11 cellular contexts compared by ENCODE assay signal in the genomic region with DNA sequence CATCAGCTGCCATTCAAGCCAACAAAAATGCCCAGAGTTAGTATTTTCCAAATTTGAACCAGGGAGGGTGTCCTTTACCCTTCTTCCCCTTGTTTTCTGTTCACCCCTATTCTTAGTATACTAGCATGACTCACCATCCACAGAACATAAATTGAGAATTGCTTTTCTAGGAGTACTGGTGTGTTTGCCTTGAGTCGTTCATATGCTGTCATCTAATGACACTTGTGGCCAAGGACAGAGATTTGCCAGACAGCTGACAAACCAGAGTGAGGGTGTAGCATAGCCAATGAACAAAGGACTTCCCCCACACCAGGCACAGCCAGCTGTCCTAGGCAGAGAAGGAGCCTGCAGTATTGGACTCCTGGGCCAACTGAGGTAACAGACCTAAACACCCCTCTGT.
DNase-seq lines count a peak whose midpoint lies in the region; ATAC-seq, FAIRE-seq and TF ChIP-seq lines count a peak whose summit lies in the region.
"Had no signal": no experiment of that assay in that cellular context is flagged by ENCODE, and none has a peak within 500 bp of the region (broad histone marks: within the 10 kb centered on the region; RNA-seq: fewer than 3 reads in every experiment).

No MANE protein-coding gene starts in this region.

- TF ChIP-seq CTCF in MM.1S (IDR thresholded peaks at IDR 0.05; ENCODE audit: low read length) (no peak), nephron progenitor cell (IDR thresholded peaks at IDR 0.05) (no peak), HepG2 (CRISPR knock-in tag; IDR thresholded peaks at IDR 0.05) (no peak), ovary (IDR thresholded peaks at IDR 0.05) (no peak)

- CTCF ChIA-PET in HepG2 (lab: Yijun Ruan, JAX; ENCODE audit: low intra/inter-chr PET ratio, low total read pairs): no interaction called here
- CTCF ChIA-PET in activated naive CD4-positive, alpha-beta T cell treated with anti-CD3 and anti-CD28 coated beads, Interleukin-2, amount 10 ng/mL, durations not matched to agents 7 days and 5 days (lab: Charles Lee): no interaction called here

- no peak overlapping the region for H3K4me3 Mint-ChIP-seq in nephron progenitor cell
- H3K4me3 Mint-ChIP-seq in activated naive CD4-positive, alpha-beta T cell treated with anti-CD3 and anti-CD28 coated beads, Interleukin-2, amount 10 ng/mL, durations not matched to agents 7 days and 5 days: no peak overlapping the region
- H3K4me3 Mint-ChIP-seq: activated CD8-positive, alpha-beta memory T cell treated with anti-CD3 and anti-CD28 coated beads, Interleukin-2, amount 10 ng/mL, durations not matched to agents 7 days and 5 days; CD4-positive, alpha-beta memory T cell had no signal

- no peak for ATAC-seq in HepG2
- ATAC-seq: activated CD8-positive, alpha-beta memory T cell treated with anti-CD3 and anti-CD28 coated beads, Interleukin-2, amount 10 ng/mL, durations not matched to agents 7 days and 5 days had no signal

- H3K4me3 ChIP-seq in MM.1S (ENCODE audit: low read length) (no peak overlapping the region), HepG2 (replicated peaks in 1 of 3; ENCODE audit: insufficient read depth in 1 of 3, low read depth in 2 of 3, low read length in 3 of 3) (no peak overlapping the region), ovary (no peak overlapping the region)

- peaks cover 41% of the 10 kb centered on the region for H3K4me1 ChIP-seq in MM.1S (ENCODE audit: low read length)
- H3K4me1 ChIP-seq in HepG2 (ENCODE audit: insufficient read depth, low read length): no peaks in the 10 kb centered on the region
- H3K4me1 ChIP-seq in ovary (ENCODE audit: insufficient read depth): peaks cover 13% of the 10 kb centered on the region

- H3K9ac ChIP-seq in MM.1S (ENCODE audit: low read length) (no peak overlapping the region), HepG2 (ENCODE audit: insufficient read depth, low read depth, low read length) (no peak overlapping the region)

- peak overlapping the region; percentile 2 for H3K27ac Mint-ChIP-seq in nephron progenitor cell
- H3K27ac Mint-ChIP-seq in activated naive CD4-positive, alpha-beta T cell treated with anti-CD3 and anti-CD28 coated beads, Interleukin-2, amount 10 ng/mL, durations not matched to agents 7 days and 5 days: no peak overlapping the region
- H3K27ac Mint-ChIP-seq: activated CD8-positive, alpha-beta memory T cell treated with anti-CD3 and anti-CD28 coated beads, Interleukin-2, amount 10 ng/mL, durations not matched to agents 7 days and 5 days; CD4-positive, alpha-beta memory T cell had no signal

- H3K4me2 ChIP-seq in MM.1S (ENCODE audit: low read depth, low read length): peak overlapping the region; percentile 15; the same call in 1 of the 2 replicates
- H3K4me2 ChIP-seq in HepG2 (ENCODE audit: low read depth, low read length): no peak overlapping the region

- H4K20me1 ChIP-seq in MM.1S (ENCODE audit: insufficient read depth, low read length) (no peaks in the 10 kb centered on the region), HepG2 (ENCODE audit: insufficient read depth, low read length) (no peaks in the 10 kb centered on the region)

- H3K27ac ChIP-seq in MM.1S (ENCODE audit: low read length) (peak overlapping the region; percentile 56; the same call in 1 of the 2 replicates), HepG2 (ENCODE audit: extremely low read length, insufficient read depth, low read length) (no peak overlapping the region), ovary (peak overlapping the region in 1 of 2 donors; percentile 46)

- no peaks in the 10 kb centered on the region for H3K27me3 ChIP-seq in MM.1S (replicated peaks; ENCODE audit: insufficient read depth, low read length)
- no peaks in the 10 kb centered on the region for H3K27me3 ChIP-seq in HepG2 (ENCODE audit: control insufficient read depth in 1 of 2, insufficient read depth in 2 of 2, low read length in 2 of 2)
- H3K27me3 ChIP-seq in ovary: no peaks in the 10 kb centered on the region

- intact Hi-C loops in posterior cingulate gyrus (cut with DNase I): no loop called here
- intact Hi-C loops in HepG2 (cut with micrococcal nuclease; ENCODE audit: unreplicated experiment): no loop called here
- intact Hi-C loops in ovary (cut with DNase I): no loop called here

- in situ Hi-C loops in HepG2 (cut with HindIII; ENCODE audit: extremely low pct_ligation_motif_present, low pct_unique_long_range_greater_than_20kb): no loop called here

- peaks cover 3% of the 10 kb centered on the region for H3K9me3 Mint-ChIP-seq in nephron progenitor cell
- H3K9me3 Mint-ChIP-seq in activated naive CD4-positive, alpha-beta T cell treated with anti-CD3 and anti-CD28 coated beads, Interleukin-2, amount 10 ng/mL, durations not matched to agents 7 days and 5 days: no peaks in the 10 kb centered on the region

- no peak for TF ChIP-seq RAD21 in HepG2 (CRISPR knock-in tag; IDR thresholded peaks at IDR 0.05)

- H2AFZ ChIP-seq in MM.1S (ENCODE audit: low read length) (no peak overlapping the region), HepG2 (ENCODE audit: low read length) (no peak overlapping the region)

- TF ChIP-seq POLR2A in HepG2 (IDR thresholded peaks at IDR 0.05; ENCODE audit: insufficient read depth in 1 of 2, low read depth in 2 of 2, low read length in 2 of 2): no peak
- TF ChIP-seq POLR2A in ovary (IDR thresholded peaks at IDR 0.05): no peak

- no peak for FAIRE-seq in HepG2 (lab: Jason Lieb, UNC)

- H3K4me1 Mint-ChIP-seq in nephron progenitor cell: peaks cover 13% of the 10 kb centered on the region
- no peaks in the 10 kb centered on the region for H3K4me1 Mint-ChIP-seq in activated naive CD4-positive, alpha-beta T cell treated with anti-CD3 and anti-CD28 coated beads, Interleukin-2, amount 10 ng/mL, durations not matched to agents 7 days and 5 days
- H3K4me1 Mint-ChIP-seq: CD4-positive, alpha-beta memory T cell had no signal

- no peaks in the 10 kb centered on the region for H3K27me3 Mint-ChIP-seq in nephron progenitor cell (ENCODE audit: low read depth, poor library complexity)
- H3K27me3 Mint-ChIP-seq in activated naive CD4-positive, alpha-beta T cell treated with anti-CD3 and anti-CD28 coated beads, Interleukin-2, amount 10 ng/mL, durations not matched to agents 7 days and 5 days: peaks cover 3% of the 10 kb centered on the region

- WGBS in HepG2 (ENCODE audit: low lambda C conversion rate): 0% methylated on average over 1 of the region's 1 CpG
- 0 to 19% (median 4%) methylated on average over 1 of the region's 1 CpG for WGBS in ovary, 3 donors

- H3K79me2 ChIP-seq in MM.1S (ENCODE audit: low read length) (no peaks in the 10 kb centered on the region), HepG2 (ENCODE audit: insufficient read depth, low read length) (no peaks in the 10 kb centered on the region)

- H3K36me3 ChIP-seq in MM.1S (replicated peaks; ENCODE audit: insufficient read depth, low read length) (no peaks in the 10 kb centered on the region), HepG2 (replicated peaks in 1 of 2; ENCODE audit: control insufficient read depth in 1 of 2, insufficient read depth in 2 of 2, low read length in 2 of 2) (no peaks in the 10 kb centered on the region), ovary (no peaks in the 10 kb centered on the region)

- POLR2A ChIA-PET in HepG2 (lab: Yijun Ruan, JAX): no interaction called here

- no TSS peak for BruUV-seq in HepG2 (replicated peaks; lab: Mats Ljungman, UMichigan)

- no peaks in the 10 kb centered on the region for H3K9me2 ChIP-seq in MM.1S (replicated peaks; ENCODE audit: insufficient read depth, low read length)

- H3K9me3 ChIP-seq in MM.1S (replicated peaks; ENCODE audit: insufficient read depth, low read length) (no peaks in the 10 kb centered on the region), HepG2 (ENCODE audit: low read length) (no peaks in the 10 kb centered on the region), ovary (no peaks in the 10 kb centered on the region)

- DNase-seq in D341Med (ENCODE audit: low spot score) (peak; percentile 26), MM.1S (peak; percentile 72), dermis blood vessel endothelial cell (peak; percentile 62), nephron progenitor cell (no peak), posterior cingulate gyrus (no peak), HepG2 (ENCODE audit: low spot score) (no peak), ovary (no peak)
- DNase-seq in activated naive CD4-positive, alpha-beta T cell treated with anti-CD3 and anti-CD28 coated beads, Interleukin-2, amount 10 ng/mL, durations not matched to agents 7 days and 5 days: no peak
- DNase-seq: activated CD8-positive, alpha-beta memory T cell treated with anti-CD3 and anti-CD28 coated beads, Interleukin-2, amount 10 ng/mL, durations not matched to agents 7 days and 5 days; CD4-positive, alpha-beta memory T cell; stimulated activated CD4-positive, alpha-beta T cell treated with anti-CD3 and anti-CD28 coated beads, Interleukin-4, amount 100 ng/mL, for 1 hour had no signal

- peaks cover 27% of the 10 kb centered on the region for H3F3A ChIP-seq in MM.1S (ENCODE audit: insufficient read depth, low read length)

- H3K36me3 Mint-ChIP-seq in nephron progenitor cell (ENCODE audit: low read depth): no peaks in the 10 kb centered on the region
- H3K36me3 Mint-ChIP-seq in activated naive CD4-positive, alpha-beta T cell treated with anti-CD3 and anti-CD28 coated beads, Interleukin-2, amount 10 ng/mL, durations not matched to agents 7 days and 5 days: no peaks in the 10 kb centered on the region
- H3K36me3 Mint-ChIP-seq: activated CD8-positive, alpha-beta memory T cell treated with anti-CD3 and anti-CD28 coated beads, Interleukin-2, amount 10 ng/mL, durations not matched to agents 7 days and 5 days; CD4-positive, alpha-beta memory T cell had no signal

- no peak for TF ChIP-seq EP300 in HepG2 (IDR thresholded peaks at IDR 0.05; ENCODE audit: low read depth in 2 of 2, low read length in 2 of 2)
- no peak for TF ChIP-seq EP300 in HepG2 (CRISPR knock-in tag; IDR thresholded peaks at IDR 0.05; ENCODE audit: borderline replicate concordance)
- no peak for TF ChIP-seq EP300 in ovary (IDR thresholded peaks at IDR 0.05)

TF ChIP-seq in HepG2, 621 proteins besides CTCF, POLR2A, EP300 and RAD21:
- TF ChIP-seq ZNF331 (CRISPR knock-in tag; IDR thresholded peaks at IDR 0.05): no peak
- TF ChIP-seq ERF (CRISPR knock-in tag; IDR thresholded peaks at IDR 0.05): no peak
- TF ChIP-seq ZNF841 (CRISPR knock-in tag; IDR thresholded peaks at IDR 0.05; ENCODE audit: borderline replicate concordance): no peak

Comparison
In these comparisons a context has a peak if more than half of its experiments do, and no peak if none do; other contexts are left out.
1. DNase-seq: peak in D341Med (single experiment), MM.1S (single experiment) and dermis blood vessel endothelial cell (single experiment); none in nephron progenitor cell (single experiment), posterior cingulate gyrus (0 of 10), HepG2 (single experiment), activated naive CD4-positive, alpha-beta T cell treated with anti-CD3 and anti-CD28 coated beads, Interleukin-2, amount 10 ng/mL, durations not matched to agents 7 days and 5 days (single experiment) and ovary (0 of 5).